ENCODE assay signal across 14 cellular contexts in genomic region chr2:161386228-161386627, GRCh38. TPM values are rescaled to one million over a fixed set of nuclear protein-coding genes. Genes with fewer than 3 reads are reported as not detected.
A peak's percentile ranks its signal among the peaks of the same experiment; 100 is the strongest.
DNase-seq lines count a peak whose midpoint lies in the region; ATAC-seq, FAIRE-seq and TF ChIP-seq lines count a peak whose summit lies in the region.
"Had no signal": no experiment of that assay in that cellular context is flagged by ENCODE, and none has a peak within 500 bp of the region (broad histone marks: within the 10 kb centered on the region; RNA-seq: fewer than 3 reads in every experiment).

No MANE protein-coding gene starts in this region.

- TF ChIP-seq RAD21 in GM12878 (IDR thresholded peaks at IDR 0.05; ENCODE audit: insufficient read depth, low read depth, low read length): no peak

- DNase-seq in activated CD4-positive, alpha-beta T cell treated with anti-CD3 and anti-CD28 coated beads, Interleukin-2, amount 10 ng/mL, durations not matched to agents 7 days and 5 days: peak; percentile 8
- no peak for DNase-seq in activated CD4-positive, alpha-beta T cell treated with anti-CD3 and anti-CD28 coated beads, Interleukin-2, amount 50 U/mL, for 48 hours
- DNase-seq in GM12878 (ENCODE audit: low read depth, low spot score) (peak; percentile 32), NCI-H2081 treated with DMSO at 0.1 percent for 48 hours (lab: John Stamatoyannopoulos, UW) (no peak), breast epithelium (ENCODE audit: low spot score in 2 of 2) (no peak)
- DNase-seq in activated CD4-positive, alpha-beta T cell treated with anti-CD3 and anti-CD28 coated beads, Interleukin-2, amount 50 U/mL, for 1 hour: no peak
- DNase-seq: hypothalamus, mesendoderm, psoas muscle, substantia nigra had no signal

- peak; percentile 36 to 55; a peak in 1 of 4 replicates for TF ChIP-seq EP300 in GM12878 (IDR thresholded peaks at IDR 0.05; ENCODE audit: borderline replicate concordance in 1 of 2, control insufficient read depth in 1 of 2, low read depth in 2 of 2, low read length in 2 of 2)

- SMC1A ChIA-PET in GM12878 (lab: Charles Lee; ENCODE audit: uncharacterized antibody, unreplicated experiment): interaction anchor here (0.6 to 0.9 kb wide), 4 partner anchors 11 to 67 kb away, joined by 3 to 5 read pairs (median 4); no protein-coding TSS in a partner anchor

- H4K20me1 ChIP-seq in GM12878 (ENCODE audit: control insufficient read depth, insufficient read depth): no peaks in the 10 kb centered on the region

- no peaks in the 10 kb centered on the region for H3K27me3 Mint-ChIP-seq in activated CD4-positive, alpha-beta T cell treated with anti-CD3 and anti-CD28 coated beads, Interleukin-2, amount 10 ng/mL, durations not matched to agents 7 days and 5 days
- H3K27me3 Mint-ChIP-seq: brain had no signal

- no peak overlapping the region for H3K9ac ChIP-seq in GM12878 (ENCODE audit: control insufficient read depth, insufficient read depth, low read length)

- WGBS in GM12878 (ENCODE audit: insufficient coverage, insufficient replicate concordance, low lambda C conversion rate, missing lambda C conversion rate): 0% methylated on average over 1 of the region's 1 CpG

- RAD21 ChIA-PET in GM12878 (lab: Charles Lee; ENCODE audit: unreplicated experiment): interaction anchor here (1.4 to 2.9 kb wide), 2 partner anchors 8 to 71 kb away, joined by 3 to 8 read pairs; no protein-coding TSS in a partner anchor

- peak overlapping the region; percentile 28 for H3K27ac Mint-ChIP-seq in activated CD4-positive, alpha-beta T cell treated with anti-CD3 and anti-CD28 coated beads, Interleukin-2, amount 10 ng/mL, durations not matched to agents 7 days and 5 days
- H3K27ac Mint-ChIP-seq: brain had no signal

- ATAC-seq in GM21737 (IDR thresholded peaks at IDR 0.05; ENCODE audit: unreplicated experiment) (peak; percentile 52), HG03175 (IDR thresholded peaks at IDR 0.05; ENCODE audit: unreplicated experiment) (peak; percentile 74), GM12878 (peak; percentile 80)
- ATAC-seq: psoas muscle had no signal

- TF ChIP-seq POLR2A in GM12878 (IDR thresholded peaks at IDR 0.05; ENCODE audit: low read depth, low read length): no peak
- TF ChIP-seq POLR2A in breast epithelium (IDR thresholded peaks at IDR 0.05): no peak

- BruUV-seq in GM12878 (replicated peaks; lab: Mats Ljungman, UMichigan): no TSS peak

- H3K27ac ChIP-seq in GM12878 (ENCODE audit: control insufficient read depth, insufficient read depth) (peak overlapping the region; percentile 59), breast epithelium (no peak overlapping the region)
- H3K27ac ChIP-seq: psoas muscle had no signal

- H3K27me3 ChIP-seq in GM12878 (replicated peaks in 1 of 2; ENCODE audit: control insufficient read depth in 2 of 2, insufficient read depth in 2 of 2, low read length in 1 of 2) (no peaks in the 10 kb centered on the region), breast epithelium (no peaks in the 10 kb centered on the region)

- H3K4me2 ChIP-seq in GM12878 (ENCODE audit: control insufficient read depth, insufficient read depth): no peak overlapping the region; the same call in 1 of the 2 replicates

- in situ Hi-C loops in GM12878 (cut with MboI): loop anchor here (25.0 kb wide), 1 partner anchor 926 kb away; the partner anchor contains the start of gene IFIH1

- FAIRE-seq in GM12878 (lab: Jason Lieb, UNC): no peak

- H3K4me1 Mint-ChIP-seq in activated CD4-positive, alpha-beta T cell treated with anti-CD3 and anti-CD28 coated beads, Interleukin-2, amount 10 ng/mL, durations not matched to agents 7 days and 5 days: peaks cover 36% of the 10 kb centered on the region

- no peak overlapping the region for H3K4me3 Mint-ChIP-seq in activated CD4-positive, alpha-beta T cell treated with anti-CD3 and anti-CD28 coated beads, Interleukin-2, amount 10 ng/mL, durations not matched to agents 7 days and 5 days
- H3K4me3 Mint-ChIP-seq: brain had no signal

- H3K9me3 ChIP-seq in GM12878 (replicated peaks; ENCODE audit: control insufficient read depth, insufficient read depth, low read length) (no peaks in the 10 kb centered on the region), breast epithelium (no peaks in the 10 kb centered on the region)
- H3K9me3 ChIP-seq: psoas muscle had no signal

- H3K36me3 ChIP-seq in GM12878 (ENCODE audit: control insufficient read depth in 2 of 2, insufficient read depth in 2 of 2, low read length in 1 of 2) (peaks cover 0 to 3% of the 10 kb centered on the region in 2 experiments; a peak in 1 of 4 replicates), breast epithelium (no peaks in the 10 kb centered on the region)

- H3K4me3 ChIP-seq in GM12878 (no peak overlapping the region), breast epithelium (no peak overlapping the region)
- H3K4me3 ChIP-seq: psoas muscle had no signal

- no peak for TF ChIP-seq CTCF in GM12878 (IDR thresholded peaks at IDR 0.05 in 2 of 3, conservative IDR thresholded peaks at IDR 0.05 in 1 of 3; ENCODE audit: control insufficient read depth in 2 of 3, extremely low read depth in 1 of 3, insufficient read depth in 1 of 3, low read depth in 3 of 3, low read length in 3 of 3)
- no peak for TF ChIP-seq CTCF in breast epithelium (IDR thresholded peaks at IDR 0.05)

- no peaks in the 10 kb centered on the region for H3K9me3 Mint-ChIP-seq in activated CD4-positive, alpha-beta T cell treated with anti-CD3 and anti-CD28 coated beads, Interleukin-2, amount 10 ng/mL, durations not matched to agents 7 days and 5 days
- H3K9me3 Mint-ChIP-seq: brain had no signal

- H2AFZ ChIP-seq in GM12878 (ENCODE audit: control insufficient read depth, low read depth, low read length): no peak overlapping the region

- H3K4me1 ChIP-seq in GM12878 (ENCODE audit: control insufficient read depth, insufficient read depth, low read length) (peaks cover 50% of the 10 kb centered on the region), breast epithelium (no peaks in the 10 kb centered on the region)
- H3K4me1 ChIP-seq: psoas muscle had no signal

- intact Hi-C loops in GM12878 (cut with micrococcal nuclease; ENCODE audit: unreplicated experiment): loop anchor here (5.0 to 10.0 kb wide), 5 partner anchors 79 to 929 kb away; partner anchors contain the start of genes IFIH1, PSMD14 and TANK
- intact Hi-C loops in breast epithelium (cut with DNase I; ENCODE audit: low total_unique reads): no loop called here

- POLR2A ChIA-PET in activated CD4-positive, alpha-beta T cell treated with anti-CD3 and anti-CD28 coated beads, Interleukin-2, amount 10 ng/mL, durations not matched to agents 7 days and 5 days (lab: Charles Lee): no interaction called here
- POLR2A ChIA-PET in GM12878 (lab: Charles Lee): no interaction called here

- peaks cover 23% of the 10 kb centered on the region for H3K36me3 Mint-ChIP-seq in activated CD4-positive, alpha-beta T cell treated with anti-CD3 and anti-CD28 coated beads, Interleukin-2, amount 10 ng/mL, durations not matched to agents 7 days and 5 days (ENCODE audit: low read depth)

- CTCF ChIA-PET in activated CD4-positive, alpha-beta T cell treated with anti-CD3 and anti-CD28 coated beads, Interleukin-2, amount 10 ng/mL, durations not matched to agents 7 days and 5 days (lab: Charles Lee): no interaction called here
- CTCF ChIA-PET in GM12878 (lab: Yijun Ruan, JAX): no interaction called here

- peaks cover 2% of the 10 kb centered on the region; the same call in 1 of the 2 replicates for H3K79me2 ChIP-seq in GM12878 (ENCODE audit: control insufficient read depth, insufficient read depth, low read length)

TF ChIP-seq in GM12878, 131 proteins besides CTCF, POLR2A, EP300 and RAD21 (continues in another document):
- TF ChIP-seq CBFB (IDR thresholded peaks at IDR 0.05; ENCODE audit: low read depth) (0 out of 2 replicates have a peak, but pooled peaks have one; percentile 26), SKIL (IDR thresholded peaks at IDR 0.05; ENCODE audit: low read depth, poor library complexity, severe bottlenecking) (peak; percentile 44), PAX5 (IDR thresholded peaks at IDR 0.05; ENCODE audit: borderline replicate concordance, low read depth, low read length) (0 out of 2 replicates have a peak, but pooled peaks have one; percentile 18), DPF2 (IDR thresholded peaks at IDR 0.05) (peak; percentile 40; the same call in 1 of the 2 replicates)

RNA-seq across cellular contexts. Expression of gene TBR1, which starts 29.9 kb away (rescaled TPM):
- total RNA-seq in activated CD4-positive, alpha-beta T cell treated with anti-CD3 and anti-CD28 coated beads, Interleukin-2, amount 10 ng/mL, durations not matched to agents 7 days and 5 days: not detected
- total RNA-seq in GM12878 (2013; cell fraction: nucleolus; rRNA removed): 0.12 TPM in 1 of 2 replicates, not detected in the other
- total RNA-seq in GM12878 (2014; rRNA removed) (not detected in 2 replicates), GM12878 (2014; rRNA removed; fragmentation: Illumina TruSeq; extraction: Trizol) (not detected in 2 replicates), GM12878 (2021) (not detected in 2 replicates), breast epithelium (under 1 TPM in 2 of 3 donors, not detected in 1; 0.33 to 0.64 TPM)
- polyA plus RNA-seq in GM12878 (2011; ENCODE audit: low read depth): not detected
- polyA plus RNA-seq in GM12878 (2011; rRNA removed) (0.01 and 0.10 TPM in 2 replicates), GM12878 (2014; fragmentation: Illumina TruSeq; extraction: Trizol) (0.14 TPM in 1 of 2 replicates, not detected in the other), GM12878 (2014; fragmentation: Nextera tagmentation; extraction: Ambion mirVana) (not detected), GM12878 (2014; rRNA removed) (not detected in 2 replicates), GM12878 (2016; fragmentation: Nextera tagmentation; extraction: Ambion mirVana) (not detected)
- 0.02 TPM in 1 of 2 replicates, not detected in the other for polyA plus RNA-seq in GM12878 (2011; cell fraction: cytosol; rRNA removed)
- polyA plus RNA-seq in GM12878 (2011; cell fraction: nucleus; rRNA removed): 0.04 and 0.10 TPM in 2 replicates
- polyA plus RNA-seq in GM12878 (2012): not detected in 2 replicates
- 0.05 and 0.07 TPM in 2 replicates for polyA minus RNA-seq in GM12878 (2011; rRNA and poly(A)+ RNA removed)
- polyA minus RNA-seq in GM12878 (2011; cell fraction: cytosol; rRNA and poly(A)+ RNA removed): not detected in 2 replicates
- polyA minus RNA-seq in GM12878 (2011; cell fraction: nucleus; rRNA and poly(A)+ RNA removed): 0.19 and 0.36 TPM in 2 replicates
- total RNA-seq: G401, psoas muscle had no signal

Comparison
In these comparisons a context has a peak if more than half of its experiments do, and no peak if none do; other contexts are left out.
1. DNase-seq: peak in activated CD4-positive, alpha-beta T cell treated with anti-CD3 and anti-CD28 coated beads, Interleukin-2, amount 10 ng/mL, durations not matched to agents 7 days and 5 days (single experiment) and GM12878 (single experiment); none in activated CD4-positive, alpha-beta T cell treated with anti-CD3 and anti-CD28 coated beads, Interleukin-2, amount 50 U/mL, for 48 hours (0 of 2), NCI-H2081 treated with DMSO at 0.1 percent for 48 hours (single experiment), breast epithelium (0 of 2) and activated CD4-positive, alpha-beta T cell treated with anti-CD3 and anti-CD28 coated beads, Interleukin-2, amount 50 U/mL, for 1 hour (single experiment).
2. Peak in every context shown above with its lines, with median percentiles within 50 percentile points of each other: ATAC-seq.